8 cellular contexts compared by ENCODE assay signal in the genomic region with DNA sequence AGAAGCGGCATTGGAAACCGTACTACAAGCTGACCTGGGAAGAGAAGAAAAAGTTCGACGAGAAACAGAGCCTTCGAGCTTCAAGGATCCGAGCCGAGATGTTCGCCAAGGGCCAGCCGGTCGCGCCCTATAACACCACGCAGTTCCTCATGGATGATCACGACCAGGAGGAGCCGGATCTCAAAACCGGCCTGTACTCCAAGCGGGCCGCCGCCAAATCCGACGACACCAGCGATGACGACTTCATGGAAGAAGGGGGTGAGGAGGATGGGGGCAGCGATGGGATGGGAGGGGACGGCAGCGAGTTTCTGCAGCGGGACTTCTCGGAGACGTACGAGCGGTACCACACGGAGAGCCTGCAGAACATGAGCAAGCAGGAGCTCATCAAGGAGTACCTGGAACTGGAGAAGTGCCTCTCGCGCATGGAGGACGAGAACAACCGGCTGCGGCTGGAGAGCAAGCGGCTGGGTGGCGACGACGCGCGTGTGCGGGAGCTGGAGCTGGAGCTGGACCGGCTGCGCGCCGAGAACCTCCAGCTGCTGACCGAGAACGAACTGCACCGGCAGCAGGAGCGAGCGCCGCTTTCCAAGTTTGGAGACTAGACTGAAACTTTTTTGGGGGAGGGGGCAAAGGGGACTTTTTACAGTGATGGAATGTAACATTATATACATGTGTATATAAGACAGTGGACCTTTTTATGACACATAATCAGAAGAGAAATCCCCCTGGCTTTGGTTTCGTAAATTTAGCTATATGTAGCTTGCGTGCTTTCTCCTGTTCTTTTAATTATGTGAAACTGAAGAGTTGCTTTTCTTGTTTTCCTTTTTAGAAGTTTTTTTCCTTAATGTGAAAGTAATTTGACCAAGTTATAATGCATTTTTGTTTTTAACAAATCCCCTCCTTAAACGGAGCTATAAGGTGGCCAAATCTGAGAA. TPM values are rescaled to one million over a fixed set of nuclear protein-coding genes. Genes with fewer than 3 reads are reported as not detected.
DNase-seq lines count a peak whose midpoint lies in the region; ATAC-seq and TF ChIP-seq lines count a peak whose summit lies in the region.

No MANE protein-coding gene starts in this region.

- no peaks in the 10 kb centered on the region for H3K9me3 ChIP-seq in ES-I3 (ENCODE audit: control insufficient read depth, insufficient read depth, low read length)

- no peaks in the 10 kb centered on the region for H3K27me3 Mint-ChIP-seq in activated B cell treated with CpG ODN at 0.5 μM for 24 hours

- peaks cover 8% of the 10 kb centered on the region; the same call in 1 of the 2 replicates for H3K4me1 ChIP-seq in ES-I3 (ENCODE audit: insufficient read depth, low read length)

- H3K4me3 Mint-ChIP-seq in activated B cell treated with CpG ODN at 0.5 μM for 24 hours, result peak overlapping the region; percentile 96

- TF ChIP-seq CTCF in activated B cell treated with CpG ODN at 0.5 μM for 24 hours (IDR thresholded peaks at IDR 0.05), result no peak

- H3K9me3 Mint-ChIP-seq in activated B cell treated with CpG ODN at 0.5 μM for 24 hours, result no peaks in the 10 kb centered on the region

- peaks cover 53% of the 10 kb centered on the region for H3K4me1 Mint-ChIP-seq in activated B cell treated with CpG ODN at 0.5 μM for 24 hours

- peak overlapping the region; percentile 100 for H3K27ac Mint-ChIP-seq in activated B cell treated with CpG ODN at 0.5 μM for 24 hours

- CTCF ChIA-PET in activated B cell treated with CpG ODN at 0.5 μM for 24 hours (lab: Charles Lee), result interaction anchor here (0.7 to 6.3 kb wide), 18 partner anchors 9 to 168 kb away, joined by 3 to 167 read pairs (median 4); partner anchors contain the start of genes ACBD4, HEXIM2, NMT1 and PLCD3

- DNase-seq in M059J (ENCODE audit: low read depth), result peak; percentile 64
- DNase-seq in activated B cell treated with CpG ODN at 0.5 μM for 24 hours, result no peak
- DNase-seq in effector CD4-positive, alpha-beta T cell, result peak; percentile 19
- DNase-seq in lung microvascular endothelial cell (ENCODE audit: low read depth in 2 of 2), result peak; percentile 68 to 73
- DNase-seq in stimulated activated naive CD8-positive, alpha-beta T cell treated with anti-CD3 and anti-CD28 coated beads, Interleukin-15, Interleukin-2, amounts not matched to agents 100 U/mL and 50 U/mL, for 24 hours, result peak; percentile 55

- ATAC-seq in activated B cell treated with CpG ODN at 0.5 μM for 24 hours (ENCODE audit: low read depth) (no peak), GM18870 (IDR thresholded peaks at IDR 0.05; ENCODE audit: unreplicated experiment) (no peak), GM21526 (IDR thresholded peaks at IDR 0.05; ENCODE audit: low FRiP score, unreplicated experiment) (no peak)
- ATAC-seq in stimulated activated naive CD8-positive, alpha-beta T cell treated with anti-CD3 and anti-CD28 coated beads, Interleukin-15, Interleukin-2, amounts not matched to agents 100 U/mL and 50 U/mL, for 24 hours, result no peak

- POLR2A ChIA-PET in activated B cell treated with CpG ODN at 0.5 μM for 24 hours (lab: Charles Lee), result interaction anchor here (0.6 to 8.7 kb wide), 26 partner anchors 12 to 394 kb away, joined by 3 to 703 read pairs (median 14); partner anchors contain the start of genes ACBD4, DCAKD, EFTUD2 and FMNL1

- intact Hi-C loops in activated B cell treated with CpG ODN at 0.5 μM for 24 hours (cut with micrococcal nuclease), result loop anchor here (1.0 to 2.0 kb wide), 3 partner anchors 47 to 167 kb away; partner anchors contain the start of gene MAP3K14

- peaks cover 19% of the 10 kb centered on the region for H3K36me3 Mint-ChIP-seq in activated B cell treated with CpG ODN at 0.5 μM for 24 hours (ENCODE audit: low read depth)

- H3K9ac ChIP-seq in ES-I3 (ENCODE audit: low read depth, low read length), result peak overlapping the region; percentile 85

- no peaks in the 10 kb centered on the region for H3K36me3 ChIP-seq in ES-I3 (ENCODE audit: insufficient read depth, low read length)

RNA-seq across cellular contexts. Expression of gene HEXIM1, which starts 1.7 kb away (rescaled TPM):
- 3.4 and 8.0 TPM in 2 replicates for total RNA-seq in M059J (2014; rRNA removed; shearing (Covaris generic))
- total RNA-seq in activated B cell treated with CpG ODN at 0.5 μM for 24 hours (19.5 and 21.5 TPM in 2 replicates), lung microvascular endothelial cell (4.8 and 7.1 TPM in 2 replicates)

RNA-seq across cellular contexts. Expression of gene HEXIM2, which starts 11.7 kb away (rescaled TPM):
- 3.2 and 7.0 TPM in 2 replicates for total RNA-seq in M059J (2014; rRNA removed; shearing (Covaris generic))
- 8.9 and 11.1 TPM in 2 replicates for total RNA-seq in activated B cell treated with CpG ODN at 0.5 μM for 24 hours
- 2.6 and 3.1 TPM in 2 replicates for total RNA-seq in lung microvascular endothelial cell

RNA-seq across cellular contexts. Expression of gene ACBD4, which starts 14.4 kb away (rescaled TPM):
- 1.5 and 3.7 TPM in 2 replicates for total RNA-seq in M059J (2014; rRNA removed; shearing (Covaris generic))
- total RNA-seq in activated B cell treated with CpG ODN at 0.5 μM for 24 hours (20.1 and 20.6 TPM in 2 replicates), lung microvascular endothelial cell (3.2 and 3.3 TPM in 2 replicates)

RNA-seq across cellular contexts. Expression of gene PLCD3, which starts 17.6 kb away (rescaled TPM):
- total RNA-seq in M059J (2014; rRNA removed; shearing (Covaris generic)), result 31.2 and 36.3 TPM in 2 replicates
- total RNA-seq in activated B cell treated with CpG ODN at 0.5 μM for 24 hours (0.61 and 1.4 TPM in 2 replicates), lung microvascular endothelial cell (10.9 and 12.3 TPM in 2 replicates)
